11 cellular contexts compared by ENCODE assay signal in genomic region chr5:40490464-40491083, GRCh38.
DNase-seq lines count a peak whose midpoint lies in the region; ATAC-seq, FAIRE-seq and TF ChIP-seq lines count a peak whose summit lies in the region.
"Had no signal": no experiment of that assay in that cellular context is flagged by ENCODE, and none has a peak within 500 bp of the region (broad histone marks: within the 10 kb centered on the region; RNA-seq: fewer than 3 reads in every experiment).

No MANE protein-coding gene starts in this region.

- CTCF ChIA-PET in HepG2 (lab: Yijun Ruan, JAX; ENCODE audit: low intra/inter-chr PET ratio, low total read pairs): no interaction called here

- POLR2A ChIA-PET in HepG2 (lab: Yijun Ruan, JAX): no interaction called here

- H3K27ac ChIP-seq in HepG2 (ENCODE audit: extremely low read length, insufficient read depth, low read length): no peak overlapping the region
- H3K27ac ChIP-seq in kidney (ENCODE audit: low read depth in 2 of 2, low read length in 2 of 2): no peak overlapping the region
- H3K27ac ChIP-seq: testis had no signal

- no peak for TF ChIP-seq POLR2A in HepG2 (IDR thresholded peaks at IDR 0.05; ENCODE audit: insufficient read depth in 1 of 2, low read depth in 2 of 2, low read length in 2 of 2)

- peak; percentile 32 for ATAC-seq in GM19372 (IDR thresholded peaks at IDR 0.05; ENCODE audit: low read depth, unreplicated experiment)
- peak; percentile 41 for ATAC-seq in HG03064 (IDR thresholded peaks at IDR 0.05; ENCODE audit: low read depth, unreplicated experiment)
- no peak for ATAC-seq in HepG2
- ATAC-seq: sciatic nerve had no signal

- H3K36me3 ChIP-seq in HepG2 (replicated peaks in 1 of 2; ENCODE audit: control insufficient read depth in 1 of 2, insufficient read depth in 2 of 2, low read length in 2 of 2) (no peaks in the 10 kb centered on the region), kidney (ENCODE audit: control insufficient read depth in 1 of 2, insufficient read depth in 2 of 2, low read length in 2 of 2) (no peaks in the 10 kb centered on the region)

- no peak overlapping the region for H2AFZ ChIP-seq in HepG2 (ENCODE audit: low read length)

- H3K27ac Mint-ChIP-seq in T-helper 2 cell treated with Interferon-gamma antibody and Interleukin-4, amounts not matched to agents 5 μg/mL and 100 μg/mL, for 36 hours: no peak overlapping the region
- H3K27ac Mint-ChIP-seq in immature natural killer cell: no peak overlapping the region

- H3K9me3 ChIP-seq in HepG2 (ENCODE audit: low read length) (no peaks in the 10 kb centered on the region), kidney (ENCODE audit: control insufficient read depth in 1 of 2, low read length in 2 of 2) (no peaks in the 10 kb centered on the region)
- H3K9me3 ChIP-seq: testis had no signal

- H3K9me3 Mint-ChIP-seq in T-helper 2 cell treated with Interferon-gamma antibody and Interleukin-4, amounts not matched to agents 5 μg/mL and 100 μg/mL, for 36 hours: peaks cover 8% of the 10 kb centered on the region
- no peaks in the 10 kb centered on the region for H3K9me3 Mint-ChIP-seq in immature natural killer cell

- TF ChIP-seq CTCF in HepG2 (CRISPR knock-in tag; IDR thresholded peaks at IDR 0.05) (no peak), kidney (IDR thresholded peaks at IDR 0.05; ENCODE audit: borderline replicate concordance, extremely low read depth, insufficient read depth) (no peak)

- H3K4me1 Mint-ChIP-seq in T-helper 2 cell treated with Interferon-gamma antibody and Interleukin-4, amounts not matched to agents 5 μg/mL and 100 μg/mL, for 36 hours (ENCODE audit: low read depth): peaks cover 57% of the 10 kb centered on the region
- peaks cover 15 to 37% of the 10 kb centered on the region in 2 donors for H3K4me1 Mint-ChIP-seq in immature natural killer cell

- TF ChIP-seq EP300 in HepG2 (IDR thresholded peaks at IDR 0.05; ENCODE audit: low read depth in 2 of 2, low read length in 2 of 2): no peak
- TF ChIP-seq EP300 in HepG2 (CRISPR knock-in tag; IDR thresholded peaks at IDR 0.05; ENCODE audit: borderline replicate concordance): no peak

- DNase-seq in EH (ENCODE audit: low read depth): peak; percentile 37
- no peak for DNase-seq in T-helper 2 cell treated with Interferon-gamma antibody and Interleukin-4, amounts not matched to agents 5 μg/mL and 100 μg/mL, for 36 hours (ENCODE audit: low spot score)
- no peak for DNase-seq in immature natural killer cell
- DNase-seq in NCI-H1105 (lab: John Stamatoyannopoulos, UW): no peak
- DNase-seq in HepG2 (ENCODE audit: low spot score): no peak
- DNase-seq in kidney: no peak
- DNase-seq: NCI-H345, testis had no signal

- no peaks in the 10 kb centered on the region for H3K79me2 ChIP-seq in HepG2 (ENCODE audit: insufficient read depth, low read length)

- peaks cover 8% of the 10 kb centered on the region for H3K36me3 Mint-ChIP-seq in T-helper 2 cell treated with Interferon-gamma antibody and Interleukin-4, amounts not matched to agents 5 μg/mL and 100 μg/mL, for 36 hours (ENCODE audit: low read depth)
- H3K36me3 Mint-ChIP-seq in immature natural killer cell: no peaks in the 10 kb centered on the region

- H3K4me1 ChIP-seq in HepG2 (ENCODE audit: insufficient read depth, low read length) (no peaks in the 10 kb centered on the region), kidney (ENCODE audit: control insufficient read depth in 1 of 2, insufficient read depth in 1 of 2, low read depth in 1 of 2, low read length in 2 of 2) (no peaks in the 10 kb centered on the region)
- H3K4me1 ChIP-seq: testis had no signal

- intact Hi-C loops in HepG2 (cut with micrococcal nuclease; ENCODE audit: unreplicated experiment): no loop called here
- intact Hi-C loops in kidney (cut with DNase I): no loop called here

- peaks cover 2% of the 10 kb centered on the region for H3K27me3 Mint-ChIP-seq in T-helper 2 cell treated with Interferon-gamma antibody and Interleukin-4, amounts not matched to agents 5 μg/mL and 100 μg/mL, for 36 hours (ENCODE audit: low read depth)
- peaks cover 0 to 6% (median 6%) of the 10 kb centered on the region in 3 donors for H3K27me3 Mint-ChIP-seq in immature natural killer cell (ENCODE audit: low read depth in 3 of 3)

- H3K9ac ChIP-seq in HepG2 (ENCODE audit: insufficient read depth, low read depth, low read length) (no peak overlapping the region), kidney (ENCODE audit: low read length in 2 of 2) (no peak overlapping the region)

- no peaks in the 10 kb centered on the region for H4K20me1 ChIP-seq in HepG2 (ENCODE audit: insufficient read depth, low read length)

- no TSS peak for BruUV-seq in HepG2 (replicated peaks; lab: Mats Ljungman, UMichigan)

- H3K4me2 ChIP-seq in HepG2 (ENCODE audit: low read depth, low read length): no peak overlapping the region

- no peaks in the 10 kb centered on the region for H3K27me3 ChIP-seq in HepG2 (ENCODE audit: control insufficient read depth in 1 of 2, insufficient read depth in 2 of 2, low read length in 2 of 2)
- H3K27me3 ChIP-seq: testis had no signal

- 44% methylated on average over 4 of the region's 4 CpGs for WGBS in HepG2 (ENCODE audit: low lambda C conversion rate)

- no peak for TF ChIP-seq RAD21 in HepG2 (CRISPR knock-in tag; IDR thresholded peaks at IDR 0.05)

- in situ Hi-C loops in HepG2 (cut with HindIII; ENCODE audit: extremely low pct_ligation_motif_present, low pct_unique_long_range_greater_than_20kb): no loop called here

- no peak overlapping the region for H3K4me3 ChIP-seq in HepG2 (replicated peaks in 1 of 3; ENCODE audit: insufficient read depth in 1 of 3, low read depth in 2 of 3, low read length in 3 of 3)
- no peak overlapping the region for H3K4me3 ChIP-seq in kidney (ENCODE audit: low read length in 2 of 2)
- H3K4me3 ChIP-seq: testis had no signal

- H3K4me3 Mint-ChIP-seq in T-helper 2 cell treated with Interferon-gamma antibody and Interleukin-4, amounts not matched to agents 5 μg/mL and 100 μg/mL, for 36 hours: peak overlapping the region; percentile 16
- H3K4me3 Mint-ChIP-seq in immature natural killer cell: no peak overlapping the region

- FAIRE-seq in HepG2 (lab: Jason Lieb, UNC) (no peak), kidney (lab: Jason Lieb, UNC) (no peak)

TF ChIP-seq in HepG2, 621 proteins besides CTCF, POLR2A, EP300 and RAD21:
- TF ChIP-seq ZNF446 (CRISPR knock-in tag; IDR thresholded peaks at IDR 0.05) (no peak), KAT8 (CRISPR knock-in tag; IDR thresholded peaks at IDR 0.05) (no peak), RARG (CRISPR knock-in tag; IDR thresholded peaks at IDR 0.05; ENCODE audit: low read depth) (no peak), ASH2L (IDR thresholded peaks at IDR 0.05; ENCODE audit: insufficient read length, low read depth, low read length) (no peak), MEIS2 (CRISPR knock-in tag; IDR thresholded peaks at IDR 0.05) (no peak), ZNF570 (CRISPR knock-in tag; IDR thresholded peaks at IDR 0.05; ENCODE audit: borderline replicate concordance) (no peak), FOXA3 (CRISPR knock-in tag; IDR thresholded peaks at IDR 0.05) (no peak)
